ENCODE assay signal across 8 cellular contexts in the genomic region with DNA sequence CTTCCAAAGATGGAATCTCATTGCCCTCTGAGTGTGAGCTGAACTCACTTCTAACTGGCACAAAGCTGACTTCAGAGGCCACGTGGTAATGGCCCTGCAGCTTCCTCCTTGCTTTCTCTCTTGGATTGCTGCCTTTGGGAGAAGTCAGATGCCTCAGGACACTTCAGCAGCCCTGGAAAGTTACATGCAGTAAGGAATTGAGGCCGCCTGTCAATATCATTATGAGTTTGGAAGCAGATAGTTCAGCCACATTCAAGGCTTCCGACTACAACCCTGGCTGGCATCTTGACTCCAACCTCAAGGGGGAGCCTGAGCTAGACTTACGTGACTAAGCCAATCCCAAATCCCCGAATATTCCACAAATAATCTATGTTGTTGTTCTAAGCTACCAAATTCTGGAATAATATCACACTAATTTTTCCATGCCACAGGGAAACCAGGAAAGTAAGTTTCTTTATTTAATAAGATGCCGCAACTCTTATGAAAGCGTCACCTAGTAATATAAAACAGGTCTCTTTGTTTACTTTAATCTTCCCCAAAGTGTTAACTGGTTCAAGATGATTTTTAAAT. TPM values are rescaled to one million over a fixed set of nuclear protein-coding genes. Genes with fewer than 3 reads are reported as not detected.
DNase-seq lines count a peak whose midpoint lies in the region; ATAC-seq and TF ChIP-seq lines count a peak whose summit lies in the region.

No MANE protein-coding gene starts in this region.

- H3K36me3 ChIP-seq in HEK293 (ENCODE audit: control insufficient read depth in 2 of 2, insufficient read depth in 1 of 2, low read length in 2 of 2), result peaks cover 14 to 38% of the 10 kb centered on the region in 2 experiments
- peaks cover 17% of the 10 kb centered on the region for H3K36me3 ChIP-seq in osteoblast (ENCODE audit: insufficient read depth, low read length)

- H3K4me3 ChIP-seq in HEK293 (ENCODE audit: low read depth, low read length) (no peak overlapping the region), fibroblast of the aortic adventitia (ENCODE audit: low read depth, low read length) (no peak overlapping the region), osteoblast (ENCODE audit: insufficient read depth, low read length) (no peak overlapping the region)

- no peak overlapping the region for H3K4me2 ChIP-seq in osteoblast (ENCODE audit: insufficient read depth, low read length)

- H3K27me3 ChIP-seq in osteoblast (ENCODE audit: insufficient read depth, low read length), result no peaks in the 10 kb centered on the region

- DNase-seq in COLO668 (lab: John Stamatoyannopoulos, UW; ENCODE audit: unreplicated experiment) (peak; percentile 22), fibroblast of the aortic adventitia (ENCODE audit: low read depth) (peak; percentile 86), osteoblast (ENCODE audit: insufficient read length, low spot score, missing footprints) (no peak), COR-L47 (lab: John Stamatoyannopoulos, UW) (no peak)
- DNase-seq in activated CD4-positive, alpha-beta T cell treated with anti-CD3 and anti-CD28 coated beads for 4 hours, result no peak

- no peaks in the 10 kb centered on the region for H4K20me1 ChIP-seq in osteoblast (ENCODE audit: insufficient read depth, low read length)

- H3K4me1 ChIP-seq in HEK293 (ENCODE audit: control insufficient read depth, insufficient read depth, low read length) (no peaks in the 10 kb centered on the region), osteoblast (ENCODE audit: insufficient read depth, low read length) (peaks cover 17% of the 10 kb centered on the region)

- CTCF ChIA-PET in HEK293 (lab: Yijun Ruan, JAX), result interaction anchor here (0.6 to 4.1 kb wide), 21 partner anchors 10 to 272 kb away, joined by 3 to 37 read pairs (median 5); a partner anchor contains a TSS

- H3K9me3 ChIP-seq in HEK293 (ENCODE audit: control insufficient read depth, insufficient read depth, low read depth, low read length), result no peaks in the 10 kb centered on the region
- no peaks in the 10 kb centered on the region for H3K9me3 ChIP-seq in osteoblast (ENCODE audit: low read depth, low read length)

- H2AFZ ChIP-seq in osteoblast (ENCODE audit: low read length), result peak overlapping the region; percentile 55

- peak; percentile 94 for ATAC-seq in SK-N-SH treated with all-trans-retinoic acid at 6 μM for 48 hours
- ATAC-seq in HG02763 (IDR thresholded peaks at IDR 0.05; ENCODE audit: unreplicated experiment), result no peak

- no peak overlapping the region for H3K27ac ChIP-seq in HEK293 (ENCODE audit: extremely low read depth, low read depth, low read length)
- no peak overlapping the region for H3K27ac ChIP-seq in osteoblast (ENCODE audit: low read depth, low read length)

- peaks cover 20% of the 10 kb centered on the region for H3K79me2 ChIP-seq in osteoblast (ENCODE audit: insufficient read depth, low read length)

- peak; percentile 29; the same call in 1 of the 2 replicates for TF ChIP-seq CTCF in HEK293 (tag by site-specific recombination; IDR thresholded peaks at IDR 0.05)
- TF ChIP-seq CTCF in fibroblast of the aortic adventitia (IDR thresholded peaks at IDR 0.05; ENCODE audit: insufficient read depth, low read length), result peak; percentile 94
- TF ChIP-seq CTCF in osteoblast (IDR thresholded peaks at IDR 0.05; ENCODE audit: extremely low read depth, low read depth, low read length), result peak; percentile 92

- POLR2A ChIA-PET in HEK293 (lab: Yijun Ruan, JAX), result interaction anchor here (0.9 to 1.2 kb wide), 2 partner anchors 13 to 17 kb away, joined by 3 to 5 read pairs; a partner anchor contains a TSS

TF ChIP-seq in HEK293, 187 proteins besides CTCF, POLR2A, EP300 and RAD21:
- TF ChIP-seq ZNF596 (tag by site-specific recombination; IDR thresholded peaks at IDR 0.05), result no peak
- TF ChIP-seq TRIM28 (IDR thresholded peaks at IDR 0.05; ENCODE audit: borderline replicate concordance, low read length), result no peak
- 0 out of 2 replicates have a peak, but pooled peaks have one; percentile 28 for TF ChIP-seq ZNF660 (tag by site-specific recombination; IDR thresholded peaks at IDR 0.05)
- peak; percentile 30 for TF ChIP-seq ZNF654 (tag by site-specific recombination; IDR thresholded peaks at IDR 0.05; ENCODE audit: low read depth)
- TF ChIP-seq, protein P1, sequence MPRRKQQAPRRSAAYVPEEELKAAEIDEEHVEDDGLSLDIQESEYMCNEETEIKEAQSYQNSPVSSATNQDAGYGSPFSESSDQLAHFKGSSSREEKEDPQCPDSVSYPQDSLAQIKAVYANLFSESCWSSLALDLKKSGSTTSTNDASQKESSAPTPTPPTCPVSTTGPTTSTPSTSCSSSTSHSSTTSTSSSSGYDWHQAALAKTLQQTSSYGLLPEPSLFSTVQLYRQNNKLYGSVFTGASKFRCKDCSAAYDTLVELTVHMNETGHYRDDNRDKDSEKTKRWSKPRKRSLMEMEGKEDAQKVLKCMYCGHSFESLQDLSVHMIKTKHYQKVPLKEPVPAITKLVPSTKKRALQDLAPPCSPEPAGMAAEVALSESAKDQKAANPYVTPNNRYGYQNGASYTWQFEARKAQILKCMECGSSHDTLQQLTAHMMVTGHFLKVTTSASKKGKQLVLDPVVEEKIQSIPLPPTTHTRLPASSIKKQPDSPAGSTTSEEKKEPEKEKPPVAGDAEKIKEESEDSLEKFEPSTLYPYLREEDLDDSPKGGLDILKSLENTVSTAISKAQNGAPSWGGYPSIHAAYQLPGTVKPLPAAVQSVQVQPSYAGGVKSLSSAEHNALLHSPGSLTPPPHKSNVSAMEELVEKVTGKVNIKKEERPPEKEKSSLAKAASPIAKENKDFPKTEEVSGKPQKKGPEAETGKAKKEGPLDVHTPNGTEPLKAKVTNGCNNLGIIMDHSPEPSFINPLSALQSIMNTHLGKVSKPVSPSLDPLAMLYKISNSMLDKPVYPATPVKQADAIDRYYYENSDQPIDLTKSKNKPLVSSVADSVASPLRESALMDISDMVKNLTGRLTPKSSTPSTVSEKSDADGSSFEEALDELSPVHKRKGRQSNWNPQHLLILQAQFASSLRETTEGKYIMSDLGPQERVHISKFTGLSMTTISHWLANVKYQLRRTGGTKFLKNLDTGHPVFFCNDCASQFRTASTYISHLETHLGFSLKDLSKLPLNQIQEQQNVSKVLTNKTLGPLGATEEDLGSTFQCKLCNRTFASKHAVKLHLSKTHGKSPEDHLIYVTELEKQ (tag by site-specific recombination; IDR thresholded peaks at IDR 0.05; ENCODE audit: borderline replicate concordance), result no peak

TF ChIP-seq in SK-N-SH treated with all-trans-retinoic acid at 6 μM for 48 hours, 23 proteins besides CTCF, POLR2A, EP300 and RAD21:
- TF ChIP-seq RARB (CRISPR knock-in tag; IDR thresholded peaks at IDR 0.05), result no peak
- TF ChIP-seq ZFP3 (CRISPR knock-in tag; IDR thresholded peaks at IDR 0.05), result no peak
- no peak for TF ChIP-seq OSR1 (CRISPR knock-in tag; IDR thresholded peaks at IDR 0.05)
- TF ChIP-seq BACH2 (CRISPR knock-in tag; IDR thresholded peaks at IDR 0.05; ENCODE audit: borderline replicate concordance), result no peak
- no peak for TF ChIP-seq ZFP30 (CRISPR knock-in tag; IDR thresholded peaks at IDR 0.05)
- TF ChIP-seq, protein P2, sequence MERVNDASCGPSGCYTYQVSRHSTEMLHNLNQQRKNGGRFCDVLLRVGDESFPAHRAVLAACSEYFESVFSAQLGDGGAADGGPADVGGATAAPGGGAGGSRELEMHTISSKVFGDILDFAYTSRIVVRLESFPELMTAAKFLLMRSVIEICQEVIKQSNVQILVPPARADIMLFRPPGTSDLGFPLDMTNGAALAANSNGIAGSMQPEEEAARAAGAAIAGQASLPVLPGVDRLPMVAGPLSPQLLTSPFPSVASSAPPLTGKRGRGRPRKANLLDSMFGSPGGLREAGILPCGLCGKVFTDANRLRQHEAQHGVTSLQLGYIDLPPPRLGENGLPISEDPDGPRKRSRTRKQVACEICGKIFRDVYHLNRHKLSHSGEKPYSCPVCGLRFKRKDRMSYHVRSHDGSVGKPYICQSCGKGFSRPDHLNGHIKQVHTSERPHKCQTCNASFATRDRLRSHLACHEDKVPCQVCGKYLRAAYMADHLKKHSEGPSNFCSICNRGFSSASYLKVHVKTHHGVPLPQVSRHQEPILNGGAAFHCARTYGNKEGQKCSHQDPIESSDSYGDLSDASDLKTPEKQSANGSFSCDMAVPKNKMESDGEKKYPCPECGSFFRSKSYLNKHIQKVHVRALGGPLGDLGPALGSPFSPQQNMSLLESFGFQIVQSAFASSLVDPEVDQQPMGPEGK (CRISPR knock-in tag; IDR thresholded peaks at IDR 0.05; ENCODE audit: borderline replicate concordance), result no peak
- no peak for TF ChIP-seq GLIS3 (CRISPR knock-in tag; IDR thresholded peaks at IDR 0.05)
- TF ChIP-seq ZNF565 (CRISPR knock-in tag; conservative IDR thresholded peaks at IDR 0.05; ENCODE audit: low read depth), result no peak
- TF ChIP-seq ARNTL (CRISPR knock-in tag; IDR thresholded peaks at IDR 0.05; ENCODE audit: borderline replicate concordance, low read depth), result no peak
- no peak for TF ChIP-seq ISL1 (CRISPR knock-in tag; IDR thresholded peaks at IDR 0.05)
- TF ChIP-seq TOX (CRISPR knock-in tag; IDR thresholded peaks at IDR 0.05; ENCODE audit: borderline replicate concordance), result no peak
- TF ChIP-seq PPARA (CRISPR knock-in tag; IDR thresholded peaks at IDR 0.05; ENCODE audit: borderline replicate concordance), result no peak

RNA-seq across cellular contexts. Expression of a gene that starts 13.6 kb away (rescaled TPM):
- total RNA-seq in fibroblast of the aortic adventitia (ENCODE audit: low replicate concordance), result 42.3 and 55.8 TPM in 2 replicates
- 41.3 and 48.9 TPM in 2 replicates for total RNA-seq in osteoblast

RNA-seq across cellular contexts. Expression of a gene that starts 18.0 kb away (rescaled TPM):
- total RNA-seq in fibroblast of the aortic adventitia (ENCODE audit: low replicate concordance) (0.57 TPM in 1 of 2 replicates, not detected in the other), osteoblast (under 0.01 TPM in 2 replicates)

Comparison
In these comparisons a context has a peak if more than half of its experiments do, and no peak if none do; other contexts are left out.
1. DNase-seq: peak in COLO668 (single experiment) and fibroblast of the aortic adventitia (single experiment); none in osteoblast (single experiment), COR-L47 (single experiment) and activated CD4-positive, alpha-beta T cell treated with anti-CD3 and anti-CD28 coated beads for 4 hours (0 of 2).
2. CTCF ChIP-seq: peak in every context shown above with its lines; median percentile 94 in fibroblast of the aortic adventitia; 92 in osteoblast; 29 in HEK293.